Comparison of ENCODE assay signal across 6 cellular contexts in the genomic region with DNA sequence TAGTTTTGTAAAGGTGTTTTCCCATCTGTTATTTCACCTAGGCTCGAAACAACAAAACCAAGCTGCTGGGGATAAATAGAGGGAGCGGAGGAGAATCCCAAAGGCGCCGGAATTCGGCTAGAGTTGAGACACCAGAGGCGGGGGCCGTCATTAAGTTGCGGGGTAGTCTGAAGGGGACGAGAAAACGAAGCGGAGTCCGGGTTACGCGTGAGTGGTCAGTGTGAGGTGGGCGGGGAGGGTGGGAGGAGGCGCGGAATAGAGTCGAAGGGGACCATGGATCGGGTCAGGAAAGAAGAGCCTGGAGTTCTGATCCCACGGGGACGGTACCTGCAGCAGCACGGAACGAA. TPM values are rescaled to one million over a fixed set of nuclear protein-coding genes. Genes with fewer than 3 reads are reported as not detected.
DNase-seq lines count a peak whose midpoint lies in the region; ATAC-seq and TF ChIP-seq lines count a peak whose summit lies in the region.

No MANE protein-coding gene starts in this region.

- peaks cover 12% of the 10 kb centered on the region for H3K4me1 ChIP-seq in MM.1S (ENCODE audit: low read length)
- peaks cover 0 to 26% (median 15%) of the 10 kb centered on the region in 12 donors for H3K4me1 ChIP-seq in heart left ventricle
- peaks cover 0 to 25% (median 16%) of the 10 kb centered on the region in 4 donors for H3K4me1 ChIP-seq in tibial nerve

- H2AFZ ChIP-seq in MM.1S (ENCODE audit: low read length), result peak overlapping the region; percentile 42; the same call in 1 of the 2 replicates

- H3K27me3 ChIP-seq in MM.1S (replicated peaks; ENCODE audit: insufficient read depth, low read length) (no peaks in the 10 kb centered on the region), heart left ventricle (no peaks in the 10 kb centered on the region), tibial nerve (no peaks in the 10 kb centered on the region)

- ATAC-seq in heart left ventricle (peak; percentile 3 to 38 (median 12)), HG03521 (IDR thresholded peaks at IDR 0.05; ENCODE audit: unreplicated experiment) (no peak)

- intact Hi-C loops in heart left ventricle (cut with DNase I), result loop anchor here in 9 of 10 donors (1.0 to 10.0 kb wide), 8 partner anchors 14 to 644 kb away; a partner anchor contains a TSS

- H3K27ac ChIP-seq in MM.1S (ENCODE audit: low read length) (peak overlapping the region; percentile 65; the same call in 1 of the 2 replicates), heart left ventricle (peak overlapping the region; percentile 56 to 97 (median 90)), tibial nerve (peak overlapping the region; percentile 88 to 94 (median 92))

- peaks cover 29% of the 10 kb centered on the region; the same call in 1 of the 2 replicates for H3K36me3 ChIP-seq in MM.1S (replicated peaks; ENCODE audit: insufficient read depth, low read length)
- peaks cover 2 to 55% (median 48%) of the 10 kb centered on the region in 9 donors for H3K36me3 ChIP-seq in heart left ventricle
- H3K36me3 ChIP-seq in tibial nerve, result peaks cover 0 to 57% (median 37%) of the 10 kb centered on the region in 3 donors

- WGBS in heart left ventricle, 4 donors, result 0% methylated on average over 21 to 23 of the region's 23 CpGs
- WGBS in tibial nerve, 2 donors, result 0% methylated on average over 23 of the region's 23 CpGs

- TF ChIP-seq POLR2A in heart left ventricle (IDR thresholded peaks at IDR 0.05) (no peak), tibial nerve (IDR thresholded peaks at IDR 0.05) (no peak)

- peak overlapping the region; percentile 93 for H3K4me2 ChIP-seq in MM.1S (ENCODE audit: low read depth, low read length)

- H4K20me1 ChIP-seq in MM.1S (ENCODE audit: insufficient read depth, low read length), result no peaks in the 10 kb centered on the region

- TF ChIP-seq EP300 in tibial nerve (IDR thresholded peaks at IDR 0.05), result no peak

- peak overlapping the region; percentile 99 for H3K4me3 ChIP-seq in GM12864 (ENCODE audit: low read depth, low read length)
- H3K4me3 ChIP-seq in MM.1S (ENCODE audit: low read length), result peak overlapping the region; percentile 100
- H3K4me3 ChIP-seq in heart left ventricle, result peak overlapping the region; percentile 63 to 99 (median 78)
- peak overlapping the region; percentile 65 to 99 (median 80) for H3K4me3 ChIP-seq in tibial nerve

- peaks cover 4% of the 10 kb centered on the region; the same call in 1 of the 2 replicates for H3F3A ChIP-seq in MM.1S (ENCODE audit: insufficient read depth, low read length)

- H3K9me3 ChIP-seq in MM.1S (replicated peaks; ENCODE audit: insufficient read depth, low read length) (no peaks in the 10 kb centered on the region), heart left ventricle (no peaks in the 10 kb centered on the region), tibial nerve (no peaks in the 10 kb centered on the region)

- TF ChIP-seq CTCF in GM12864 (IDR thresholded peaks at IDR 0.05; ENCODE audit: low read depth, low read length, missing control alignments), result no peak
- no peak for TF ChIP-seq CTCF in MM.1S (IDR thresholded peaks at IDR 0.05; ENCODE audit: low read length)
- TF ChIP-seq CTCF in heart left ventricle (IDR thresholded peaks at IDR 0.05), result no peak
- TF ChIP-seq CTCF in tibial nerve (IDR thresholded peaks at IDR 0.05), result no peak

- DNase-seq in GM12864 (ENCODE audit: low read depth), result no peak
- peak; percentile 9 for DNase-seq in MM.1S
- no peak for DNase-seq in heart left ventricle
- DNase-seq in tibial nerve (ENCODE audit: low spot score in 2 of 2), result no peak
- no peak for DNase-seq in cerebellum (ENCODE audit: low spot score)

- peak overlapping the region; percentile 95 for H3K9ac ChIP-seq in MM.1S (ENCODE audit: low read length)

- no peaks in the 10 kb centered on the region for H3K9me2 ChIP-seq in MM.1S (replicated peaks; ENCODE audit: insufficient read depth, low read length)

- peaks cover 67% of the 10 kb centered on the region for H3K79me2 ChIP-seq in MM.1S (ENCODE audit: low read length)

RNA-seq across cellular contexts. Expression of a gene that starts 0.4 kb away (rescaled TPM):
- total RNA-seq in heart left ventricle (10 to 100 TPM; 65.0 to 90.8 (median 79.3) TPM), tibial nerve (10 to 100 TPM; 64.9 to 90.0 (median 80.4) TPM), cerebellum (18.0 TPM)
- 10 to 100 TPM; 38.4 to 99.3 TPM for polyA plus RNA-seq in heart left ventricle

RNA-seq across cellular contexts. Expression of a gene that starts 0.6 kb away (rescaled TPM):
- total RNA-seq in heart left ventricle (10 to 100 TPM; 22.0 to 49.1 (median 31.8) TPM), tibial nerve (10 to 100 TPM; 17.9 to 29.5 (median 20.4) TPM), cerebellum (22.0 TPM)
- polyA plus RNA-seq in heart left ventricle, result 10 to 100 TPM; 32.8 to 38.4 TPM

RNA-seq across cellular contexts. Expression of a gene that starts 14.6 kb away (rescaled TPM):
- total RNA-seq in heart left ventricle, result 1 to 10 TPM; 5.3 to 9.5 (median 7.6) TPM
- 1 to 10 TPM; 4.0 to 5.4 TPM for polyA plus RNA-seq in heart left ventricle
- 10 to 100 TPM; 13.8 to 16.3 (median 14.6) TPM for total RNA-seq in tibial nerve
- 5.0 TPM for total RNA-seq in cerebellum

RNA-seq across cellular contexts. Expression of a gene that starts 35.5 kb away (rescaled TPM):
- total RNA-seq in heart left ventricle, result 10 to 100 TPM in 5 of 9 donors, 1 to 10 TPM in 4; 7.7 to 15.5 (median 11.1) TPM
- 10 to 100 TPM in 1 of 2 donors, 1 to 10 TPM in 1; 8.1 to 18.9 TPM for polyA plus RNA-seq in heart left ventricle
- 10 to 100 TPM in 2 of 4 donors, 1 to 10 TPM in 2; 7.1 to 16.4 (median 11.9) TPM for total RNA-seq in tibial nerve
- total RNA-seq in cerebellum, result 4.5 TPM

RNA-seq across cellular contexts. Expression of a gene that starts 56.8 kb away (rescaled TPM):
- 10 to 100 TPM; 19.0 to 41.0 (median 23.6) TPM for total RNA-seq in heart left ventricle
- 10 to 100 TPM in 1 of 2 donors, 1 to 10 TPM in 1; 8.5 to 16.4 TPM for polyA plus RNA-seq in heart left ventricle
- 10 to 100 TPM; 11.4 to 14.2 (median 11.6) TPM for total RNA-seq in tibial nerve
- total RNA-seq in cerebellum, result 20.3 TPM
